ENCODE assay signal across 28 cellular contexts in the genomic region with DNA sequence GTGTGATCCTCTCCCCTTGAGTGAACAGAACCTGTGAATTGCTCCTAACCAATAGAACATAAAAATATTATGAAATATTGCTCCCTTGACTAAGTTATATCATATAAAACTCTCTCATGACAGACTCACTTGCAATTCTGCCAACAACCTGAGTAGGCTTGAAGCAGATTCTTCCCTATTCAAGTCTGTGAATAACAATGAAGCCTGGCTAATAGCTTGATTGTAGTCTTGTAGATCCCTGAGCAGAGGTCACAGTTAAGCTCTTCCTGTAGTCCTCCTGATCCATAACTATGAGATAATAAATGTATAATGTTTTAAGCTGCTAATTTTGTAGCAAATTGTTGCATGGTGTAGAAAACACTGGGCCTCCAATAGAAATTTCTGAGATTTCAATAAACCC.
"Had no signal": no experiment of that assay in that cellular context is flagged by ENCODE, and none has a peak within 500 bp of the region (broad histone marks: within the 10 kb centered on the region; RNA-seq: fewer than 3 reads in every experiment).

No MANE protein-coding gene starts in this region.

- H3K4me3 ChIP-seq: stomach, suprapubic skin, testis, thoracic aorta, thyroid gland, tibial artery, tibial nerve, transverse colon, upper lobe of left lung, upper lobe of right lung, uterus, vagina had no signal

- H3K27me3 ChIP-seq: stomach, suprapubic skin, testis, thyroid gland, tibial artery, tibial nerve, transverse colon, upper lobe of left lung, upper lobe of right lung, uterus, vagina had no signal

- H3K27ac ChIP-seq: stomach, suprapubic skin, testis, thoracic aorta, thyroid gland, tibial artery, tibial nerve, transverse colon, upper lobe of left lung, upper lobe of right lung, uterus, vagina had no signal

- DNase-seq: stimulated activated CD4-positive, alpha-beta T cell treated with anti-CD3 and anti-CD28 coated beads, Interleukin-2, amount 100 ng/mL, for 48 hours; stimulated activated CD4-positive, alpha-beta T cell treated with anti-CD3 and anti-CD28 coated beads, Interleukin-4, amount 100 ng/mL, for 1 hour; stimulated activated CD4-positive, alpha-beta T cell treated with anti-CD3 and anti-CD28 coated beads, Interleukin-4, amount 100 ng/mL, for 24 hours; stimulated activated CD4-positive, alpha-beta T cell treated with anti-CD3 and anti-CD28 coated beads, Interleukin-4, amount 100 ng/mL, for 4 hours; stimulated activated CD8-positive, alpha-beta memory T cell treated with anti-CD3 and anti-CD28 coated beads, Interleukin-4, amount 100 ng/mL, for 48 hours; stimulated activated naive B cell treated with anti-CD40 and anti-IgM and Interleukin-4, amounts not matched to agents 10 μg/mL and 1 μg/mL and 100 μg/mL, for 72 hours; stimulated activated naive CD4-positive, alpha-beta T cell; stimulated activated naive CD4-positive, alpha-beta T cell treated with Interleukin-2 at 50 U/mL for 16 hours; stimulated activated naive CD8-positive, alpha-beta T cell treated with anti-CD3 and anti-CD28 coated beads, Interleukin-15, amount 100 ng/mL, for 72 hours; stimulated activated naive CD8-positive, alpha-beta T cell treated with anti-CD3 and anti-CD28 coated beads, Interleukin-15, Interleukin-2, amounts not matched to agents 100 U/mL and 50 U/mL, for 24 hours; stomach; substantia nigra; testis; thyroid gland; tibial artery; transverse colon; trophoblast cell; upper lobe of left lung; upper lobe of right lung; uterus had no signal

- H3K9me3 ChIP-seq: stomach, suprapubic skin, testis, thoracic aorta, thyroid gland, tibial artery, tibial nerve, transverse colon, upper lobe of left lung, upper lobe of right lung, uterus, vagina had no signal

- H3K36me3 Mint-ChIP-seq: stimulated activated effector memory CD8-positive, alpha-beta T cell treated with anti-CD3 and anti-CD28 coated beads, Interleukin-12 subunit alpha, Interleukin-12 subunit beta, amount 100 ng/mL, for 72 hours; stimulated activated memory B cell treated with anti-CD40 and anti-IgM and Interleukin-4, amounts not matched to agents 10 μg/mL and 1 μg/mL and 100 μg/mL, for 72 hours; stimulated activated naive B cell treated with anti-CD40 and anti-IgM and Interleukin-4, amounts not matched to agents 10 μg/mL and 1 μg/mL and 100 μg/mL, for 72 hours; type B pancreatic cell had no signal

- H3K36me3 ChIP-seq: stomach, suprapubic skin, thoracic aorta, thyroid gland, tibial artery, tibial nerve, transverse colon, upper lobe of left lung, upper lobe of right lung, uterus, vagina had no signal

- H3K4me3 Mint-ChIP-seq: stimulated activated effector memory CD8-positive, alpha-beta T cell treated with anti-CD3 and anti-CD28 coated beads, Interleukin-12 subunit alpha, Interleukin-12 subunit beta, amount 100 ng/mL, for 72 hours; stimulated activated memory B cell treated with anti-CD40 and anti-IgM and Interleukin-4, amounts not matched to agents 10 μg/mL and 1 μg/mL and 100 μg/mL, for 72 hours; stimulated activated naive B cell treated with anti-CD40 and anti-IgM and Interleukin-4, amounts not matched to agents 10 μg/mL and 1 μg/mL and 100 μg/mL, for 72 hours; stimulated activated naive CD8-positive, alpha-beta T cell treated with anti-CD3 and anti-CD28 coated beads, Interleukin-15, amount 100 ng/mL, for 72 hours; stimulated activated naive CD8-positive, alpha-beta T cell treated with anti-CD3 and anti-CD28 coated beads, Interleukin-15, Interleukin-2, amounts not matched to agents 100 ng/mL and 50 ng/mL, for 24 hours; type B pancreatic cell had no signal

- H3K27ac Mint-ChIP-seq: stimulated activated effector memory CD8-positive, alpha-beta T cell treated with anti-CD3 and anti-CD28 coated beads, Interleukin-12 subunit alpha, Interleukin-12 subunit beta, amount 100 ng/mL, for 72 hours; stimulated activated memory B cell treated with anti-CD40 and anti-IgM and Interleukin-4, amounts not matched to agents 10 μg/mL and 1 μg/mL and 100 μg/mL, for 72 hours; stimulated activated naive B cell treated with anti-CD40 and anti-IgM and Interleukin-4, amounts not matched to agents 10 μg/mL and 1 μg/mL and 100 μg/mL, for 72 hours; stimulated activated naive CD8-positive, alpha-beta T cell treated with anti-CD3 and anti-CD28 coated beads, Interleukin-15, amount 100 ng/mL, for 72 hours; stimulated activated naive CD8-positive, alpha-beta T cell treated with anti-CD3 and anti-CD28 coated beads, Interleukin-15, Interleukin-2, amounts not matched to agents 100 ng/mL and 50 ng/mL, for 24 hours; type B pancreatic cell had no signal

- H3K4me1 ChIP-seq: stomach, suprapubic skin, testis, thyroid gland, tibial artery, tibial nerve, transverse colon, upper lobe of left lung, upper lobe of right lung, uterus, vagina had no signal

- ATAC-seq: stimulated activated effector memory CD8-positive, alpha-beta T cell treated with anti-CD3 and anti-CD28 coated beads, Interleukin-12 subunit alpha, Interleukin-12 subunit beta, amount 100 ng/mL, for 72 hours; stimulated activated memory B cell treated with anti-CD40 and anti-IgM and Interleukin-4, amounts not matched to agents 10 μg/mL and 1 μg/mL and 100 μg/mL, for 72 hours; stimulated activated naive B cell treated with anti-CD40 and anti-IgM and Interleukin-4, amounts not matched to agents 10 μg/mL and 1 μg/mL and 100 μg/mL, for 72 hours; stimulated activated naive CD8-positive, alpha-beta T cell treated with anti-CD3 and anti-CD28 coated beads, Interleukin-15, amount 100 ng/mL, for 72 hours; stimulated activated naive CD8-positive, alpha-beta T cell treated with anti-CD3 and anti-CD28 coated beads, Interleukin-15, Interleukin-2, amounts not matched to agents 100 U/mL and 50 U/mL, for 24 hours; upper lobe of right lung had no signal

- H3K4me1 Mint-ChIP-seq: stimulated activated effector memory CD8-positive, alpha-beta T cell treated with anti-CD3 and anti-CD28 coated beads, Interleukin-12 subunit alpha, Interleukin-12 subunit beta, amount 100 ng/mL, for 72 hours; stimulated activated memory B cell treated with anti-CD40 and anti-IgM and Interleukin-4, amounts not matched to agents 10 μg/mL and 1 μg/mL and 100 μg/mL, for 72 hours; stimulated activated naive B cell treated with anti-CD40 and anti-IgM and Interleukin-4, amounts not matched to agents 10 μg/mL and 1 μg/mL and 100 μg/mL, for 72 hours; stimulated activated naive CD8-positive, alpha-beta T cell treated with anti-CD3 and anti-CD28 coated beads, Interleukin-15, amount 100 ng/mL, for 72 hours had no signal

- H3K9me3 Mint-ChIP-seq: stimulated activated naive B cell treated with anti-CD40 and anti-IgM and Interleukin-4, amounts not matched to agents 10 μg/mL and 1 μg/mL and 100 μg/mL, for 72 hours had no signal

- H3K27me3 Mint-ChIP-seq: stimulated activated memory B cell treated with anti-CD40 and anti-IgM and Interleukin-4, amounts not matched to agents 10 μg/mL and 1 μg/mL and 100 μg/mL, for 72 hours; stimulated activated naive B cell treated with anti-CD40 and anti-IgM and Interleukin-4, amounts not matched to agents 10 μg/mL and 1 μg/mL and 100 μg/mL, for 72 hours; stimulated activated naive CD8-positive, alpha-beta T cell treated with anti-CD3 and anti-CD28 coated beads, Interleukin-15, amount 100 ng/mL, for 72 hours; stimulated activated naive CD8-positive, alpha-beta T cell treated with anti-CD3 and anti-CD28 coated beads, Interleukin-15, Interleukin-2, amounts not matched to agents 100 ng/mL and 50 ng/mL, for 24 hours had no signal
